Comparison of ENCODE assay signal across 1 cellular context in the genomic region with DNA sequence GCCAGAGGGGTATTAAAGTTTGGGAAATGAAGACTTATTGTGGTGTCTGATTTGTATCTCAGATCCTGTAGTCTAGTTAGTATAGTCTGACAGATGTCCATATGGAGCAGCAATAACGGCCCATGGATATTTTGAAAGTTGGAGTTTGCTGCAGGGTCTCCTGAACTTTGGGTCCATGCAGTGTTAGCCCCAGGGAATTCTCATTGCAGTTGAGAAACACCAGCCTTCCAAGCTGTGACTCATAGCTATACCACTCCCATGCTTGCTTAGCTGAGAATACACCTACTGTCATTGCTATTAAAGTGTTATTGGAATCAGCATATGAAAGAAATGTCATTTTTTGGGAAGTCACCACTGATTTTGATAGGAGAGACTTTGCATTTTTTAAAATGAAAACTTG.
TF ChIP-seq lines count a peak whose summit lies in the region.

No MANE protein-coding gene starts in this region.

TF ChIP-seq in HepG2, 621 proteins besides CTCF, POLR2A, EP300 and RAD21:
- TF ChIP-seq FOSL2 (CRISPR knock-in tag; IDR thresholded peaks at IDR 0.05) (0 out of 2 replicates have a peak, but pooled peaks have one; percentile 16), PITX1 (CRISPR knock-in tag; IDR thresholded peaks at IDR 0.05) (no peak), ZNF709 (CRISPR knock-in tag; IDR thresholded peaks at IDR 0.05) (no peak), ZKSCAN5 (CRISPR knock-in tag; IDR thresholded peaks at IDR 0.05) (no peak), PATZ1 (CRISPR knock-in tag; IDR thresholded peaks at IDR 0.05) (no peak), ZNF605 (CRISPR knock-in tag; IDR thresholded peaks at IDR 0.05) (no peak), ATF7-NPFF (CRISPR knock-in tag; IDR thresholded peaks at IDR 0.05; ENCODE audit: low read depth) (no peak)
- TF ChIP-seq, protein P1, sequence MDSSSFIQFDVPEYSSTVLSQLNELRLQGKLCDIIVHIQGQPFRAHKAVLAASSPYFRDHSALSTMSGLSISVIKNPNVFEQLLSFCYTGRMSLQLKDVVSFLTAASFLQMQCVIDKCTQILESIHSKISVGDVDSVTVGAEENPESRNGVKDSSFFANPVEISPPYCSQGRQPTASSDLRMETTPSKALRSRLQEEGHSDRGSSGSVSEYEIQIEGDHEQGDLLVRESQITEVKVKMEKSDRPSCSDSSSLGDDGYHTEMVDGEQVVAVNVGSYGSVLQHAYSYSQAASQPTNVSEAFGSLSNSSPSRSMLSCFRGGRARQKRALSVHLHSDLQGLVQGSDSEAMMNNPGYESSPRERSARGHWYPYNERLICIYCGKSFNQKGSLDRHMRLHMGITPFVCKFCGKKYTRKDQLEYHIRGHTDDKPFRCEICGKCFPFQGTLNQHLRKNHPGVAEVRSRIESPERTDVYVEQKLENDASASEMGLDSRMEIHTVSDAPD (CRISPR knock-in tag; IDR thresholded peaks at IDR 0.05): no peak
